In the genomic region with DNA sequence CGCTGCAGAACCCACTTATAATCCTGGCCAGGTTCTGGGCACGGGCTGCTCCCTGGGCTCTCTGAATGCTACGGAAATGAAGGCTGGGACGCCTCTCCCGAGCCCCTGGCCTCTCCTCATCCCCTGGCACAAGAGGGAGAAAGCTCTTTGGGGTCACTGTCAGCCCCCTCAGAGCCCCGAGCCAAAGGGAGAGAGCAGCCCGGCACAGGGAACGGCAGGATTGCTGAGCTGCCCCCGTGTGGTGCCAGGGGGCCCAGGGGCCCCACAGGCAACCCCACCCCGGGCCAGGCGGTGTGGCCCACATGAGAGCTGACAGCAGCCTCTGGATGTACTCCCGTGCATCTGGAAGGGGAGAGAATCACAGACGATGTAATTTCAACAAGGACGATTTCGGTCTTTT, we compare ENCODE assay signal across 25 cellular contexts.
DNase-seq lines count a peak whose midpoint lies in the region; ATAC-seq lines count a peak whose summit lies in the region.
"Had no signal": no experiment of that assay in that cellular context is flagged by ENCODE, and none has a peak within 500 bp of the region (broad histone marks: within the 10 kb centered on the region; RNA-seq: fewer than 3 reads in every experiment).

No MANE protein-coding gene starts in this region.

- H3K9me3 ChIP-seq in BLaER1 treated with 17β-estradiol and CSF1 and Interleukin-3, amounts not matched to agents 10 nM and 100 nM (replicated peaks in 1 of 11): no peaks in the 10 kb centered on the region
- H3K9me3 ChIP-seq in SJSA1 (replicated peaks): no peaks in the 10 kb centered on the region
- H3K9me3 ChIP-seq: A549, heart right ventricle, transverse colon had no signal

- H3K4me1 ChIP-seq in BLaER1 treated with 17β-estradiol and CSF1 and Interleukin-3, amounts not matched to agents 10 nM and 100 nM: peaks cover 4 to 17% (median 9%) of the 10 kb centered on the region in 10 experiments; a peak in 16 of 20 replicates
- H3K4me1 ChIP-seq in SJSA1 (replicated peaks): peaks cover 61% of the 10 kb centered on the region
- H3K4me1 ChIP-seq: heart right ventricle had no signal

- no peaks in the 10 kb centered on the region for H3K27me3 ChIP-seq in BLaER1 treated with 17β-estradiol and CSF1 and Interleukin-3, amounts not matched to agents 10 nM and 100 nM
- no peaks in the 10 kb centered on the region for H3K27me3 ChIP-seq in SJSA1 (replicated peaks)
- H3K27me3 ChIP-seq: transverse colon had no signal

- no peaks in the 10 kb centered on the region for H3K36me3 ChIP-seq in BLaER1 treated with 17β-estradiol and CSF1 and Interleukin-3, amounts not matched to agents 10 nM and 100 nM
- H3K36me3 ChIP-seq in SJSA1: no peaks in the 10 kb centered on the region
- H3K36me3 ChIP-seq: heart right ventricle, transverse colon had no signal

- H3K27ac ChIP-seq in BLaER1 treated with 17β-estradiol and CSF1 and Interleukin-3, amounts not matched to agents 10 nM and 100 nM: no peak overlapping the region
- peak overlapping the region; percentile 8; the same call in 1 of the 2 replicates for H3K27ac ChIP-seq in SJSA1
- H3K27ac ChIP-seq: A549, heart right ventricle, HL-60, RWPE1, transverse colon had no signal

- no peak overlapping the region for H3K4me3 ChIP-seq in BLaER1 treated with 17β-estradiol and CSF1 and Interleukin-3, amounts not matched to agents 10 nM and 100 nM
- no peak overlapping the region for H3K4me3 ChIP-seq in SJSA1
- H3K4me3 ChIP-seq: A549, heart right ventricle, transverse colon had no signal

- intact Hi-C loops in sciatic nerve (cut with DNase I): no loop called here

- DNase-seq in SJSA1 (ENCODE audit: low read depth in 1 of 2, low spot score in 2 of 2) (peak; percentile 38 to 40), left lobe of liver (ENCODE audit: low spot score) (peak; percentile 23), sciatic nerve (ENCODE audit: low spot score) (peak; percentile 45), Ammon's horn (ENCODE audit: low spot score) (no peak)
- DNase-seq: cerebellar nuclear complex; effector CD4-positive, alpha-beta T cell; erythroblast; GF-D8; heart right ventricle; left colon; mesenchymal stem cell; natural killer cell; NCI-H1694; NCI-H2171; NCI-H526 treated with DMSO at 0.1 percent for 48 hours; stimulated activated naive CD8-positive, alpha-beta T cell treated with anti-CD3 and anti-CD28 coated beads, Interleukin-15, amount 100 ng/mL, for 72 hours; T-helper 9 cell; transverse colon had no signal

- ATAC-seq in left lobe of liver: no peak
- ATAC-seq in sciatic nerve: peak; percentile 21
- ATAC-seq in HG02610 (IDR thresholded peaks at IDR 0.05; ENCODE audit: unreplicated experiment): no peak
- no peak for ATAC-seq in GM18520 (IDR thresholded peaks at IDR 0.05; ENCODE audit: unreplicated experiment)
- no peak for ATAC-seq in HG02840 (IDR thresholded peaks at IDR 0.05; ENCODE audit: low FRiP score, unreplicated experiment)
- ATAC-seq: A549; heart right ventricle; left colon; natural killer cell; stimulated activated naive CD8-positive, alpha-beta T cell treated with anti-CD3 and anti-CD28 coated beads, Interleukin-15, amount 100 ng/mL, for 72 hours had no signal

- no peak overlapping the region for H3K9ac ChIP-seq in BLaER1 treated with 17β-estradiol and CSF1 and Interleukin-3, amounts not matched to agents 10 nM and 100 nM

- H3K4me2 ChIP-seq in BLaER1 treated with 17β-estradiol and CSF1 and Interleukin-3, amounts not matched to agents 10 nM and 100 nM: peak overlapping the region in 9 of 11 experiments; percentile 16 to 62 (median 35); a peak in 16 of 22 replicates
- H3K4me2 ChIP-seq: A549 had no signal

- no peaks in the 10 kb centered on the region; a peak in 1 of 22 replicates for H4K20me1 ChIP-seq in BLaER1 treated with 17β-estradiol and CSF1 and Interleukin-3, amounts not matched to agents 10 nM and 100 nM
